11 cellular contexts compared by ENCODE assay signal in the genomic region with DNA sequence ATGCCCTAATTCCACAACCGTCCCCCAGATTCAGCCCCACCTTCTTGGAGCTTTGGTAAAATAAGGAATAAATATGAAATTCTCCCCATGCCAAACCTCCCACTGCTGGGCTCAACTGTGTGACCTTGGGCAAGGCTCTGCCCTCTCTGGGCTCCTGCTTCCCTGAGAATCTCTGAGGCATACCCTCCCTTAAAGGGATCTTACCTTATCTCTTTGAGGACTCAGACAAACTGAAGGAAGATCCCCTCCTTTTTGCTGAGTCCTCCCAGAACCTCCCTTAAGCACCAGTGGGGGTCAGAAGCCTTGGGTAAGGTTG. TPM values are rescaled to one million over a fixed set of nuclear protein-coding genes. Genes with fewer than 3 reads are reported as not detected.
DNase-seq lines count a peak whose midpoint lies in the region; ATAC-seq and TF ChIP-seq lines count a peak whose summit lies in the region.
"Had no signal": no experiment of that assay in that cellular context is flagged by ENCODE, and none has a peak within 500 bp of the region (broad histone marks: within the 10 kb centered on the region; RNA-seq: fewer than 3 reads in every experiment).

No MANE protein-coding gene starts in this region.

- peak overlapping the region; percentile 73 for H3K4me3 ChIP-seq in BLaER1

- no peaks in the 10 kb centered on the region for H3K36me3 Mint-ChIP-seq in IgD-negative memory B cell
- peaks cover 5% of the 10 kb centered on the region for H3K36me3 Mint-ChIP-seq in endothelial cell (ENCODE audit: low read depth, unreplicated experiment)
- H3K36me3 Mint-ChIP-seq in osteocyte (ENCODE audit: unreplicated experiment) = no peaks in the 10 kb centered on the region

- no peaks in the 10 kb centered on the region for H3K27me3 Mint-ChIP-seq in IgD-negative memory B cell
- H3K27me3 Mint-ChIP-seq in endothelial cell (ENCODE audit: unreplicated experiment) = peaks cover 25% of the 10 kb centered on the region
- peaks cover under 1% of the 10 kb centered on the region for H3K27me3 Mint-ChIP-seq in osteocyte (ENCODE audit: unreplicated experiment)

- H3K9me3 Mint-ChIP-seq in IgD-negative memory B cell = no peaks in the 10 kb centered on the region
- no peaks in the 10 kb centered on the region for H3K9me3 Mint-ChIP-seq in endothelial cell (ENCODE audit: unreplicated experiment)
- no peaks in the 10 kb centered on the region for H3K9me3 Mint-ChIP-seq in osteocyte (ENCODE audit: unreplicated experiment)

- no peaks in the 10 kb centered on the region for H3K27me3 ChIP-seq in BLaER1

- H3K4me3 Mint-ChIP-seq in IgD-negative memory B cell (peak overlapping the region in 1 of 4 donors; percentile 6), endothelial cell (ENCODE audit: unreplicated experiment) (peak overlapping the region; percentile 51), osteocyte (ENCODE audit: unreplicated experiment) (peak overlapping the region; percentile 78)

- no peaks in the 10 kb centered on the region for H3K9me3 ChIP-seq in BLaER1

- H3K27ac Mint-ChIP-seq in IgD-negative memory B cell (peak overlapping the region; percentile 18 to 23 (median 18)), endothelial cell (ENCODE audit: unreplicated experiment) (peak overlapping the region; percentile 57), osteocyte (ENCODE audit: unreplicated experiment) (peak overlapping the region; percentile 98)

- H3K4me1 ChIP-seq in BLaER1 = peaks cover 68% of the 10 kb centered on the region

- DNase-seq in endothelial cell (ENCODE audit: low spot score) = no peak
- no peak for DNase-seq in osteocyte (ENCODE audit: extremely low spot score, unreplicated experiment)
- DNase-seq in activated CD4-positive, CD25-positive, alpha-beta regulatory T cell (lab: John Stamatoyannopoulos, UW) = no peak
- no peak for DNase-seq in 8988T
- no peak for DNase-seq in activated CD8-positive, alpha-beta memory T cell treated with anti-CD3 and anti-CD28 coated beads for 24 hours
- DNase-seq: GF-D8, MV-4-11 had no signal

- H4K20me1 ChIP-seq in BLaER1 = peaks cover 24% of the 10 kb centered on the region

- no peaks in the 10 kb centered on the region for H3K36me3 ChIP-seq in BLaER1

- peak overlapping the region; percentile 91 for H3K27ac ChIP-seq in BLaER1

- peak overlapping the region; percentile 98 for H3K4me2 ChIP-seq in BLaER1

- no peak for ATAC-seq in HG03196 (IDR thresholded peaks at IDR 0.05; ENCODE audit: unreplicated experiment)

- H3K9ac ChIP-seq in BLaER1 = peak overlapping the region; percentile 84

- H3K4me1 Mint-ChIP-seq in IgD-negative memory B cell (peaks cover 11 to 27% (median 21%) of the 10 kb centered on the region in 3 donors), endothelial cell (ENCODE audit: unreplicated experiment) (peaks cover 29% of the 10 kb centered on the region), osteocyte (ENCODE audit: unreplicated experiment) (peaks cover 53% of the 10 kb centered on the region)

- TF ChIP-seq CTCF in endothelial cell (IDR thresholded peaks at IDR 0.05; ENCODE audit: unreplicated experiment) (no peak), osteocyte (IDR thresholded peaks at IDR 0.05) (no peak)

RNA-seq across cellular contexts. Expression of gene CD248, which starts 2.7 kb away (rescaled TPM):
- 0.19 TPM for polyA plus RNA-seq in IgD-negative memory B cell
- total RNA-seq in endothelial cell (ENCODE audit: unreplicated experiment) (2.9 TPM), osteocyte (68.7 and 70.9 TPM in 2 replicates)
- polyA plus RNA-seq: neural cell had no signal

RNA-seq across cellular contexts. Expression of gene RIN1, which starts 22.1 kb away (rescaled TPM):
- 0.28 TPM for polyA plus RNA-seq in IgD-negative memory B cell
- total RNA-seq in endothelial cell (ENCODE audit: unreplicated experiment) = 4.8 TPM
- 21.0 and 23.6 TPM in 2 replicates for total RNA-seq in osteocyte

RNA-seq across cellular contexts. Expression of gene TMEM151A, which starts 22.4 kb away (rescaled TPM):
- not detected for polyA plus RNA-seq in IgD-negative memory B cell
- total RNA-seq in endothelial cell (ENCODE audit: unreplicated experiment) (not detected), osteocyte (0.46 and 0.55 TPM in 2 replicates)

RNA-seq across cellular contexts. Expression of gene YIF1A, which starts 25.2 kb away (rescaled TPM):
- 72.5 TPM for polyA plus RNA-seq in IgD-negative memory B cell
- total RNA-seq in endothelial cell (ENCODE audit: unreplicated experiment) (48.0 TPM), osteocyte (140 and 146 TPM in 2 replicates)

RNA-seq across cellular contexts. Expression of gene BRMS1, which starts 30.8 kb away (rescaled TPM):
- 80.6 TPM for polyA plus RNA-seq in IgD-negative memory B cell
- total RNA-seq in endothelial cell (ENCODE audit: unreplicated experiment) (38.4 TPM), osteocyte (32.3 and 33.4 TPM in 2 replicates)

Comparison
In these comparisons a context has a peak if more than half of its experiments do, and no peak if none do; other contexts are left out.
1. H3K27ac Mint-ChIP-seq: peak in every context shown above with its lines; median percentile 98 in osteocyte; 57 in endothelial cell; 18 in IgD-negative memory B cell.
2. RNA of gene CD248, which starts 2.7 kb away (total RNA-seq): 68.7 to 70.9 TPM in osteocyte; 2.9 TPM in endothelial cell (single experiment); every median in the first group is over 10 times any median in the second.